9 cellular contexts compared by ENCODE assay signal in the genomic region with DNA sequence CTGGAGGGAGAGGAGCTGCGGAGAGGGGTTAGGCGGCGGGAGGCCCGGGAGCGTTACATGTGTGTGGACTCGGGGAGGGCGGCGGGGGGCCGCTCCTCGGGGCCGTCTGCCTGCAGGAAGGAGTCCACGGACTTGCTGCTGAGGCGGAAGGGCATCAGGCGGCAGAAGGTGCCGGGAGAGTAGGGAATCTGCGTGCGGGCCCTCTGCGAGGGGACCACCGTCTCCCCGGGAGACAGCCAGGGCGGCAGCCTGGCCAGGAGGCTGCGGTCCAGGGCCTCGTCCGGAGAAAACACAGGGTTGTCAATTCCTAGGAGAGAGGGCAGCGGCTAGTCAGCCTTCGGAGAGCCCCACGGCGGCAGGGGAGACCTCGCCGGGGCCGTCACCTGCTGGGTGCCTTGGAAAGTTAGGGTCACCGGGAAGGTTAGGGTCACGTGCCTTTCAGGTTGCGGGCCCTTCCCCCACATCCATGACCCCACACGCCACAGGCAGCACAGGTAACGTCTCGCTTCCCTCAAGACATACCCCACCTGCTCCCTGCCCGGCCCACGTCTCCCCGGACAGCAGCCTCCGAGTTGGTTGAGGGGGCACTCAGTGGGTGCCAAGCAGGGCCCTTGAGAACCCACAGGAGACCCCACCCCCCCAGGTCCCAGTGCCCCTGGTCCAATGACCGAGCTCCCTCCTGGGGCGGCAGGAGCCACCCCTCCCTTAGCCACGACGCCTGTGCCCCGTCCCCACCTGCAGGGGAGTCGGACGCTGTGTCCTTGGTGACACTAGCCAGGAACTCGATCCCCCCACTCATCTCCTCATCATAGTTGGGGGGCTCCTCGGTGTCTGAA. TPM values are rescaled to one million over a fixed set of nuclear protein-coding genes. Genes with fewer than 3 reads are reported as not detected.
DNase-seq lines count a peak whose midpoint lies in the region; ATAC-seq and TF ChIP-seq lines count a peak whose summit lies in the region.
"Had no signal": no experiment of that assay in that cellular context is flagged by ENCODE, and none has a peak within 500 bp of the region (broad histone marks: within the 10 kb centered on the region; RNA-seq: fewer than 3 reads in every experiment).

No MANE protein-coding gene starts in this region.

- intact Hi-C loops in activated T-helper 2 cell treated with anti-CD3 and anti-CD28 coated beads, Interferon-gamma antibody, Interleukin-2, Interleukin-4, amounts not matched to agents 10 μg/mL and 5 μg/mL and 100 μg/mL, durations not matched to agents 14 hours and 24 hours and 36 hours (cut with micrococcal nuclease), result loop anchor here (5.0 kb wide), 1 partner anchor 137 kb away; the partner anchor contains the start of gene CEP72

- peaks cover 18% of the 10 kb centered on the region for H3K36me3 Mint-ChIP-seq in activated T-helper 2 cell treated with anti-CD3 and anti-CD28 coated beads, Interferon-gamma antibody, Interleukin-2, Interleukin-4, amounts not matched to agents 10 μg/mL and 5 μg/mL and 100 μg/mL, durations not matched to agents 14 hours and 24 hours and 36 hours (ENCODE audit: low read depth)

- H3K4me3 Mint-ChIP-seq in activated T-helper 2 cell treated with anti-CD3 and anti-CD28 coated beads, Interferon-gamma antibody, Interleukin-2, Interleukin-4, amounts not matched to agents 10 μg/mL and 5 μg/mL and 100 μg/mL, durations not matched to agents 14 hours and 24 hours and 36 hours (ENCODE audit: low read depth), result peak overlapping the region; percentile 72

- TF ChIP-seq POLR2A in suprapubic skin (IDR thresholded peaks at IDR 0.05), result no peak

- peaks cover 5% of the 10 kb centered on the region for H3K27me3 Mint-ChIP-seq in activated T-helper 2 cell treated with anti-CD3 and anti-CD28 coated beads, Interferon-gamma antibody, Interleukin-2, Interleukin-4, amounts not matched to agents 10 μg/mL and 5 μg/mL and 100 μg/mL, durations not matched to agents 14 hours and 24 hours and 36 hours (ENCODE audit: low read depth)

- H3K36me3 ChIP-seq in iPS-18a (ENCODE audit: control insufficient read depth, low read depth, low read length) (no peaks in the 10 kb centered on the region), suprapubic skin (peaks cover 3% of the 10 kb centered on the region)

- H3K4me1 ChIP-seq in iPS-18a (ENCODE audit: control insufficient read depth, low read depth, low read length) (no peaks in the 10 kb centered on the region), suprapubic skin (peaks cover 51% of the 10 kb centered on the region)

- WGBS in suprapubic skin, result 5% methylated on average over 23 of the region's 50 CpGs

- H3K9me3 Mint-ChIP-seq in activated T-helper 2 cell treated with anti-CD3 and anti-CD28 coated beads, Interferon-gamma antibody, Interleukin-2, Interleukin-4, amounts not matched to agents 10 μg/mL and 5 μg/mL and 100 μg/mL, durations not matched to agents 14 hours and 24 hours and 36 hours, result no peaks in the 10 kb centered on the region

- peak overlapping the region; percentile 48 for H3K4me3 ChIP-seq in iPS-18a (ENCODE audit: low read length)
- H3K4me3 ChIP-seq in suprapubic skin, result peak overlapping the region; percentile 78

- no peak overlapping the region for H3K27ac ChIP-seq in iPS-18a (ENCODE audit: low read length)
- H3K27ac ChIP-seq in suprapubic skin, result no peak overlapping the region
- H3K27ac ChIP-seq: epithelial cell of prostate had no signal

- peaks cover 15% of the 10 kb centered on the region for H3K4me1 Mint-ChIP-seq in activated T-helper 2 cell treated with anti-CD3 and anti-CD28 coated beads, Interferon-gamma antibody, Interleukin-2, Interleukin-4, amounts not matched to agents 10 μg/mL and 5 μg/mL and 100 μg/mL, durations not matched to agents 14 hours and 24 hours and 36 hours (ENCODE audit: low read depth)

- no peak overlapping the region for H3K9ac ChIP-seq in iPS-18a (ENCODE audit: low read length)

- ATAC-seq in esophagus mucosa (no peak), HG03439 (IDR thresholded peaks at IDR 0.05; ENCODE audit: unreplicated experiment) (no peak)

- H3K27me3 ChIP-seq in iPS-18a (ENCODE audit: control insufficient read depth, insufficient read depth, low read length) (peaks cover 47% of the 10 kb centered on the region), suprapubic skin (peaks cover 48% of the 10 kb centered on the region)

- TF ChIP-seq CTCF in suprapubic skin (IDR thresholded peaks at IDR 0.05), result no peak

- no peak for TF ChIP-seq EP300 in suprapubic skin (IDR thresholded peaks at IDR 0.05)

- H3K27ac Mint-ChIP-seq in activated T-helper 2 cell treated with anti-CD3 and anti-CD28 coated beads, Interferon-gamma antibody, Interleukin-2, Interleukin-4, amounts not matched to agents 10 μg/mL and 5 μg/mL and 100 μg/mL, durations not matched to agents 14 hours and 24 hours and 36 hours, result no peak overlapping the region

- peak; percentile 68 for DNase-seq in activated effector memory CD4-positive, alpha-beta T cell treated with anti-CD3 and anti-CD28 coated beads, Interleukin-2, amount 50 U/mL, for 16 hours
- DNase-seq in activated effector memory CD4-positive, alpha-beta T cell treated with Interleukin-2 at 50 U/mL for 16 hours, result no peak
- DNase-seq in activated T-helper 2 cell treated with anti-CD3 and anti-CD28 coated beads, Interferon-gamma antibody, Interleukin-2, Interleukin-4, amounts not matched to agents 10 μg/mL and 5 μg/mL and 100 μg/mL, durations not matched to agents 14 hours and 24 hours and 36 hours (ENCODE audit: low spot score), result no peak
- DNase-seq in suprapubic skin (ENCODE audit: low spot score in 2 of 2) (peak; percentile 65 to 78), NCI-H1694 (lab: John Stamatoyannopoulos, UW) (no peak)

- H3K9me3 ChIP-seq in iPS-18a (ENCODE audit: control insufficient read depth, low read depth, low read length) (no peaks in the 10 kb centered on the region), suprapubic skin (no peaks in the 10 kb centered on the region)

RNA-seq across cellular contexts. Expression of gene EXOC3, which starts 32.1 kb away (rescaled TPM):
- 62.3 and 66.4 TPM in 2 replicates for total RNA-seq in activated T-helper 2 cell treated with anti-CD3 and anti-CD28 coated beads, Interferon-gamma antibody, Interleukin-2, Interleukin-4, amounts not matched to agents 10 μg/mL and 5 μg/mL and 100 μg/mL, durations not matched to agents 14 hours and 24 hours and 36 hours
- total RNA-seq in suprapubic skin (100 to 1,000 TPM in 1 of 4 donors, 10 to 100 TPM in 3; 68.9 to 199 (median 83.4) TPM), esophagus mucosa (37.4 TPM)

RNA-seq across cellular contexts. Expression of gene SLC9A3, which starts 49.2 kb away (rescaled TPM):
- total RNA-seq in activated T-helper 2 cell treated with anti-CD3 and anti-CD28 coated beads, Interferon-gamma antibody, Interleukin-2, Interleukin-4, amounts not matched to agents 10 μg/mL and 5 μg/mL and 100 μg/mL, durations not matched to agents 14 hours and 24 hours and 36 hours, result 2.4 and 2.8 TPM in 2 replicates
- 1 to 10 TPM; 3.7 to 5.9 (median 4.3) TPM for total RNA-seq in suprapubic skin
- total RNA-seq in esophagus mucosa, result 1.6 TPM

Comparison
In these comparisons a context has a peak if more than half of its experiments do, and no peak if none do; other contexts are left out.
1. DNase-seq: peak in activated effector memory CD4-positive, alpha-beta T cell treated with anti-CD3 and anti-CD28 coated beads, Interleukin-2, amount 50 U/mL, for 16 hours (single experiment) and suprapubic skin (2 of 2); none in activated effector memory CD4-positive, alpha-beta T cell treated with Interleukin-2 at 50 U/mL for 16 hours (single experiment), activated T-helper 2 cell treated with anti-CD3 and anti-CD28 coated beads, Interferon-gamma antibody, Interleukin-2, Interleukin-4, amounts not matched to agents 10 μg/mL and 5 μg/mL and 100 μg/mL, durations not matched to agents 14 hours and 24 hours and 36 hours (single experiment) and NCI-H1694 (single experiment).